Comparison of ENCODE assay signal across 8 cellular contexts in genomic region chr10:116796910-116797513, GRCh38. TPM values are rescaled to one million over a fixed set of nuclear protein-coding genes. Genes with fewer than 3 reads are reported as not detected.
DNase-seq lines count a peak whose midpoint lies in the region; ATAC-seq and TF ChIP-seq lines count a peak whose summit lies in the region.

No MANE protein-coding gene starts in this region.

- peak; percentile 100 for TF ChIP-seq RAD21 in HCT116 (IDR thresholded peaks at IDR 0.05; ENCODE audit: low read depth)

- POLR2A ChIA-PET in HCT116 (lab: Charles Lee), result interaction anchor here (1.0 to 2.7 kb wide), 2 partner anchors 369 to 378 kb away, joined by 4 to 13 read pairs; no protein-coding TSS in a partner anchor

- no peaks in the 10 kb centered on the region for H3K79me2 ChIP-seq in HCT116 (ENCODE audit: insufficient read depth, low read length)

- CTCF ChIA-PET in HCT116 (lab: Charles Lee), result interaction anchor here (0.6 to 25.9 kb wide), 22 partner anchors 9 to 522 kb away, joined by 3 to 629 read pairs (median 4); partner anchors contain the start of gene SHTN1

- no peaks in the 10 kb centered on the region for H4K20me1 ChIP-seq in HCT116 (ENCODE audit: insufficient read depth)

- in situ Hi-C loops in gastrocnemius medialis (cut with MboI; ENCODE audit: low sequenced_read_pairs in 4 of 4), result loop anchor here in 1 of 4 donors (5.0 kb wide), 1 partner anchor 380 kb away; no protein-coding TSS in a partner anchor

- ATAC-seq in HCT116 (peak; percentile 98), gastrocnemius medialis (peak in 1 of 2 donors; percentile 54)

- TF ChIP-seq POLR2A in HCT116 (IDR thresholded peaks at IDR 0.05; ENCODE audit: borderline replicate concordance, extremely low read depth, insufficient read depth, insufficient read length) (no peak), NB4 (IDR thresholded peaks at IDR 0.05; ENCODE audit: extremely low read depth, insufficient read length) (no peak), gastrocnemius medialis (IDR thresholded peaks at IDR 0.05) (no peak)

- TF ChIP-seq CTCF in GM12801 (IDR thresholded peaks at IDR 0.05; ENCODE audit: extremely low read depth, insufficient read length), result peak; percentile 66
- TF ChIP-seq CTCF in HCT116 (IDR thresholded peaks at IDR 0.05 in 2 of 3, conservative IDR thresholded peaks at IDR 0.05 in 1 of 3; ENCODE audit: borderline replicate concordance in 1 of 3, insufficient read depth in 1 of 3, low read depth in 2 of 3, low read length in 2 of 3), result peak; percentile 98 to 100 (median 100)
- TF ChIP-seq CTCF in NB4 (IDR thresholded peaks at IDR 0.05; ENCODE audit: low read depth, low read length), result peak; percentile 91
- TF ChIP-seq CTCF in right atrium auricular region (IDR thresholded peaks at IDR 0.05), result peak; percentile 77 to 92
- peak; percentile 35 to 74 (median 66) for TF ChIP-seq CTCF in gastrocnemius medialis (IDR thresholded peaks at IDR 0.05 in 4 of 5, conservative IDR thresholded peaks at IDR 0.05 in 1 of 5)

- H3K4me3 ChIP-seq in HCT116 (replicated peaks in 1 of 2; ENCODE audit: low read depth in 1 of 2, low read length in 2 of 2) (no peak overlapping the region), NB4 (ENCODE audit: low read depth, low read length) (no peak overlapping the region), adipocyte (ENCODE audit: low read length) (no peak overlapping the region), right atrium auricular region (no peak overlapping the region), gastrocnemius medialis (no peak overlapping the region)

- H3K9me3 ChIP-seq in HCT116 (ENCODE audit: control insufficient read depth in 1 of 2, insufficient read depth in 1 of 2, low read depth in 1 of 2, low read length in 2 of 2) (no peaks in the 10 kb centered on the region), adipocyte (ENCODE audit: control insufficient read depth, low read length) (peaks cover 6% of the 10 kb centered on the region), right atrium auricular region (no peaks in the 10 kb centered on the region), gastrocnemius medialis (no peaks in the 10 kb centered on the region)

- BruUV-seq in HCT116 (replicated peaks; lab: Mats Ljungman, UMichigan), result no TSS peak

- RAD21 ChIA-PET in HCT116 (lab: Charles Lee; ENCODE audit: low non-redundant PET in 1 of 2, low total read pairs in 2 of 2, uncharacterized antibody in 2 of 2, unreplicated experiment in 2 of 2), result interaction anchor here (0.7 to 2.7 kb wide), 10 partner anchors 9 to 378 kb away, joined by 3 to 33 read pairs (median 5); partner anchors contain the start of gene ENO4 (in 1 of the 2)

- intact Hi-C loops in HCT116 (cut with micrococcal nuclease) (loop anchor here (1.0 kb wide), 3 partner anchors 277 to 379 kb away; no protein-coding TSS in a partner anchor), gastrocnemius medialis (cut with DNase I; ENCODE audit: low total_unique reads) (loop anchor here (2.0 kb wide), 2 partner anchors 370 to 378 kb away; no protein-coding TSS in a partner anchor)

- H3K9me2 ChIP-seq in HCT116 (ENCODE audit: insufficient read depth), result no peaks in the 10 kb centered on the region

- H3K36me3 ChIP-seq in HCT116 (ENCODE audit: control insufficient read depth in 1 of 2, insufficient read depth in 2 of 2, low read length in 2 of 2) (no peaks in the 10 kb centered on the region), adipocyte (ENCODE audit: control insufficient read depth, insufficient read depth, low read length, severe bottlenecking) (no peaks in the 10 kb centered on the region), right atrium auricular region (no peaks in the 10 kb centered on the region), gastrocnemius medialis (no peaks in the 10 kb centered on the region)

- H3K9ac ChIP-seq in HCT116 (ENCODE audit: low read length), result no peak overlapping the region
- H3K9ac ChIP-seq in adipocyte (ENCODE audit: low read length), result no peak overlapping the region

- no peak overlapping the region for H3K4me2 ChIP-seq in HCT116 (ENCODE audit: low read length)

- H2AFZ ChIP-seq in HCT116 (ENCODE audit: low read depth, low read length, poor library complexity, severe bottlenecking), result no peak overlapping the region

- no peaks in the 10 kb centered on the region for H3K27me3 ChIP-seq in HCT116 (ENCODE audit: insufficient read depth, low read length)
- H3K27me3 ChIP-seq in adipocyte (replicated peaks; ENCODE audit: control insufficient read depth, insufficient read depth, low read length), result peaks cover 32% of the 10 kb centered on the region
- H3K27me3 ChIP-seq in right atrium auricular region, result no peaks in the 10 kb centered on the region
- peaks cover 0 to 7% (median 0%) of the 10 kb centered on the region in 3 donors for H3K27me3 ChIP-seq in gastrocnemius medialis

- H3K27ac ChIP-seq in HCT116 (ENCODE audit: low read depth, low read length), result no peak overlapping the region
- H3K27ac ChIP-seq in right atrium auricular region, result no peak overlapping the region
- no peak overlapping the region for H3K27ac ChIP-seq in gastrocnemius medialis

- H3K4me1 ChIP-seq in HCT116 (ENCODE audit: control insufficient read depth in 1 of 2, insufficient read depth in 2 of 2, low read length in 2 of 2) (no peaks in the 10 kb centered on the region), adipocyte (ENCODE audit: control insufficient read depth, insufficient read depth, low read length) (no peaks in the 10 kb centered on the region), right atrium auricular region (no peaks in the 10 kb centered on the region), gastrocnemius medialis (no peaks in the 10 kb centered on the region)

- DNase-seq in HCT116 (ENCODE audit: low read depth, low spot score), result peak; percentile 65
- DNase-seq in NB4 (ENCODE audit: low read depth), result peak; percentile 76
- DNase-seq in T follicular helper cell (ENCODE audit: low read depth), result peak; percentile 60
- DNase-seq in adipocyte (ENCODE audit: low read depth), result peak; percentile 91
- DNase-seq in right atrium auricular region (ENCODE audit: low spot score), result peak; percentile 67
- peak; percentile 19 to 30 for DNase-seq in gastrocnemius medialis
- DNase-seq in OCI-M2 (lab: John Stamatoyannopoulos, UW; ENCODE audit: unreplicated experiment), result no peak

TF ChIP-seq in HCT116, 20 proteins besides CTCF, POLR2A, EP300 and RAD21:
- peak; percentile 36 for TF ChIP-seq YY1 (IDR thresholded peaks at IDR 0.05; ENCODE audit: extremely low read depth, insufficient replicate concordance, low read depth, low read length)
- no peak for TF ChIP-seq ATF3 (IDR thresholded peaks at IDR 0.05)

RNA-seq across cellular contexts. Expression of gene ENO4, which starts 52.3 kb away (rescaled TPM):
- 0.22 TPM for total RNA-seq in HCT116 (2021; ENCODE audit: unreplicated experiment)
- 0.31 and 0.51 TPM in 2 replicates for polyA plus RNA-seq in HCT116 (2012)
- under 1 TPM in 1 of 2 donors, not detected in 1; 0.15 TPM for total RNA-seq in right atrium auricular region
- not detected for total RNA-seq in gastrocnemius medialis

RNA-seq across cellular contexts. Expression of gene HSPA12A, which starts 54.6 kb away (rescaled TPM):
- total RNA-seq in HCT116 (2021; ENCODE audit: unreplicated experiment) (19.8 TPM), right atrium auricular region (10 to 100 TPM; 10.1 to 11.5 TPM), gastrocnemius medialis (1 to 10 TPM; 4.5 to 6.0 (median 4.9) TPM)
- polyA plus RNA-seq in HCT116 (2012), result 7.0 and 8.9 TPM in 2 replicates
